Comparison of ENCODE assay signal across 9 cellular contexts in the genomic region with DNA sequence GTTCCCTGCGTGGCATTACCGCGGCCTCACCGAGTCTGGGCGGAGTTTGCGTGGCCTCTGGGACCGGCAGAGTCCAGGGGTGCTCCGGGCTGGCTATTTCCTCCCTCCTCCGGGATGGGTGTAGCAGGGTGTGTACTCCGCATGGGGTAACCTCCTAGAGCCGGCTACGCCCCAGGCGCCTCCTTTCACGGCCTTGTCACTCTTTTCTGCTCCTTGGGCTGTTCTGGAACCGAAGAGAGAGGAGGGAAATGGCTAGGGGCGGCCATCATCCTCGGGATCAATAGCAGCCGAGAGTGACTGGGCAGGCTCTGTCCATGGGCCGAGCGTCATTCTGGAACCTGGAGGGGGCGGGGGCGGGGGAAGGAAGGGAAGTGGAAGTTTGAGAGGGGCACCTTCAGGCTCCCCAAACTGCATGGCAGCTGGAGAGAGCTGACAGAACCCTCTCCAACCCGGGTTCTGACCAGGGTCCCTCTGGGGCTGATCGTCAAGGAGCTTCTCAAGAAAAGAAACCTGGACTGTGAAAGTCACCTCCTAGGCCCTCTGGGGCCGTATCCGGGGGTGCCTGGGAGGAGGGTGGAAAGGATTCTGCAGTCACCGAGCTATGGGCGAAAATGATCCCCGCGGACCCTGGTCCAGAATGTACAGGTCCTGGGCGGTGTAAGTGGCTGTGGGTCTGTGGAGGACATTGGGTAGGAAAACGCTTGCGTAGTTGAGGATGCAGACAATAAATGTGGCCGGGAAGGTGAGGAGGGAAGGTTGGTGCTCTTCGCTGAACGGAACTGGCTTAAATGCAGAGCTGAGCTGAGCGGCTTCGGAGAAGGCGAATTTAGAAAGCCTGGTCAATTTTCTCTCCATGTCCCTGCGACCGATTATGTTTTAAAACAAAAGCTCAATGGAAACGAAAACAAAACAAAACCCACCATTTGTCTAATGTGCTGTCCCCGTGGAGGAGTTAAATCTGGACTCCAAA. TPM values are rescaled to one million over a fixed set of nuclear protein-coding genes. Genes with fewer than 3 reads are reported as not detected.
A peak's percentile ranks its signal among the peaks of the same experiment; 100 is the strongest.
DNase-seq lines count a peak whose midpoint lies in the region; ATAC-seq lines count a peak whose summit lies in the region.
"Had no signal": no experiment of that assay in that cellular context is flagged by ENCODE, and none has a peak within 500 bp of the region (broad histone marks: within the 10 kb centered on the region; RNA-seq: fewer than 3 reads in every experiment).

No MANE protein-coding gene starts in this region.

- peaks cover 27% of the 10 kb centered on the region for H3K4me1 Mint-ChIP-seq in T-helper 2 cell treated with Interferon-gamma antibody and Interleukin-4, amounts not matched to agents 5 μg/mL and 100 μg/mL, for 36 hours (ENCODE audit: low read depth)
- peaks cover 59% of the 10 kb centered on the region for H3K4me1 Mint-ChIP-seq in activated T-cell treated with anti-CD3 and anti-CD28 coated beads, Interleukin-2, amount 50 U/mL, for 4 hours (ENCODE audit: low read depth)

- no peaks in the 10 kb centered on the region for H3K9me3 ChIP-seq in skeletal muscle satellite cell (replicated peaks; ENCODE audit: low read length)
- H3K9me3 ChIP-seq: testis had no signal

- peaks cover 92% of the 10 kb centered on the region for H3K27me3 Mint-ChIP-seq in T-helper 2 cell treated with Interferon-gamma antibody and Interleukin-4, amounts not matched to agents 5 μg/mL and 100 μg/mL, for 36 hours (ENCODE audit: low read depth)
- peaks cover 93% of the 10 kb centered on the region for H3K27me3 Mint-ChIP-seq in activated T-cell treated with anti-CD3 and anti-CD28 coated beads, Interleukin-2, amount 50 U/mL, for 4 hours (ENCODE audit: low read depth)

- H3K9me3 Mint-ChIP-seq in T-helper 2 cell treated with Interferon-gamma antibody and Interleukin-4, amounts not matched to agents 5 μg/mL and 100 μg/mL, for 36 hours: no peaks in the 10 kb centered on the region
- no peaks in the 10 kb centered on the region for H3K9me3 Mint-ChIP-seq in activated T-cell treated with anti-CD3 and anti-CD28 coated beads, Interleukin-2, amount 50 U/mL, for 4 hours

- H3K4me1 ChIP-seq in skeletal muscle satellite cell (ENCODE audit: control insufficient read depth, insufficient read depth, low read length): peaks cover 47% of the 10 kb centered on the region

- no peaks in the 10 kb centered on the region for H3K36me3 ChIP-seq in skeletal muscle satellite cell (ENCODE audit: insufficient read depth, low read length)

- peak overlapping the region; percentile 48 for H3K4me3 Mint-ChIP-seq in T-helper 2 cell treated with Interferon-gamma antibody and Interleukin-4, amounts not matched to agents 5 μg/mL and 100 μg/mL, for 36 hours
- peak overlapping the region; percentile 53 for H3K4me3 Mint-ChIP-seq in activated T-cell treated with anti-CD3 and anti-CD28 coated beads, Interleukin-2, amount 50 U/mL, for 4 hours

- ATAC-seq in activated T-cell treated with anti-CD3 and anti-CD28 coated beads, Interleukin-2, amount 50 U/mL, for 4 hours: peak in 1 of 2 donors; percentile 12

- peaks cover 99% of the 10 kb centered on the region for H3K27me3 ChIP-seq in skeletal muscle satellite cell (ENCODE audit: control insufficient read depth, insufficient read depth, low read length)

- no peak for DNase-seq in T-helper 2 cell treated with Interferon-gamma antibody and Interleukin-4, amounts not matched to agents 5 μg/mL and 100 μg/mL, for 36 hours (ENCODE audit: low spot score)
- DNase-seq in T-helper 2 cell (no peak), islet precursor cell (peak; percentile 58), hippocampal formation (lab: John Stamatoyannopoulos, UW) (no peak), AML-193 (lab: John Stamatoyannopoulos, UW) (no peak)
- DNase-seq in activated T-cell treated with anti-CD3 and anti-CD28 coated beads, Interleukin-2, amount 50 U/mL, for 4 hours: no peak
- no peak for DNase-seq in activated CD4-positive, alpha-beta T cell treated with anti-CD3 and anti-CD28 coated beads, Interleukin-2, amount 50 U/mL, for 48 hours
- DNase-seq: testis had no signal

- H3K4me3 ChIP-seq in skeletal muscle satellite cell (ENCODE audit: low read length): no peak overlapping the region
- H3K4me3 ChIP-seq: testis had no signal

- H3K36me3 Mint-ChIP-seq in T-helper 2 cell treated with Interferon-gamma antibody and Interleukin-4, amounts not matched to agents 5 μg/mL and 100 μg/mL, for 36 hours (ENCODE audit: low read depth): peaks cover 3% of the 10 kb centered on the region
- H3K36me3 Mint-ChIP-seq in activated T-cell treated with anti-CD3 and anti-CD28 coated beads, Interleukin-2, amount 50 U/mL, for 4 hours (ENCODE audit: insufficient read depth): no peaks in the 10 kb centered on the region

- no peak overlapping the region for H3K9ac ChIP-seq in skeletal muscle satellite cell (ENCODE audit: low read depth, low read length)

- H3K4me2 ChIP-seq in skeletal muscle satellite cell (ENCODE audit: low read length): peak overlapping the region; percentile 60

- H3K27ac Mint-ChIP-seq in T-helper 2 cell treated with Interferon-gamma antibody and Interleukin-4, amounts not matched to agents 5 μg/mL and 100 μg/mL, for 36 hours: peak overlapping the region; percentile 34

RNA-seq across cellular contexts. Expression of a gene that starts 3.8 kb away (rescaled TPM):
- not detected for total RNA-seq in activated T-cell treated with anti-CD3 and anti-CD28 coated beads, Interleukin-2, amount 50 U/mL, for 4 hours
- total RNA-seq in skeletal muscle satellite cell (2012; rRNA removed): 1.1 TPM in 1 of 2 replicates, not detected in the other

RNA-seq across cellular contexts. Expression of a gene that starts 15.3 kb away (rescaled TPM):
- 100 to 1,000 TPM; 159 to 191 (median 177) TPM for total RNA-seq in activated T-cell treated with anti-CD3 and anti-CD28 coated beads, Interleukin-2, amount 50 U/mL, for 4 hours
- total RNA-seq in skeletal muscle satellite cell (2012; rRNA removed): 24.2 and 27.4 TPM in 2 replicates
